In the genomic region with DNA sequence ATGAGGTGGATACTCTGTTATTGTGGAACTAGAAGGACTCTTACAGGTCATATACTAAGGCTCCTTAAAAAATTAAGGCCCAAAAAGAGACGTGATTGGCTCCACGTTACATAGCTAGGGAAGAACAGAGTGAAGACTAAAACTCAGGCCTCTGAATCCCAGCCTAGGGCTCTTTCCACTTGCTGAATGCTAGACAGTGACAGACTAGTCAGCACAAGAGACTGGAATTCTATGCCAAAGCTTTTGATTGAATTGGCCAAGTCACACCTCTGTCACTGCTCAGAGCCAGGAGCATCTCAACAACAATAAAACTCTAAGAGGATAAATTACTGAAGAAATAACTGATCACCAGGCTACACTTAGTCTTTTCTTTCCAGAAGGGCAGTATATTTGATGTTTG, we compare ENCODE assay signal across 24 cellular contexts. TPM values are rescaled to one million over a fixed set of nuclear protein-coding genes. Genes with fewer than 3 reads are reported as not detected.
DNase-seq lines count a peak whose midpoint lies in the region; ATAC-seq and TF ChIP-seq lines count a peak whose summit lies in the region.
"Had no signal": no experiment of that assay in that cellular context is flagged by ENCODE, and none has a peak within 500 bp of the region (broad histone marks: within the 10 kb centered on the region; RNA-seq: fewer than 3 reads in every experiment).

No MANE protein-coding gene starts in this region.

- no peak for DNase-seq in Right ventricle myocardium superior
- DNase-seq in cardiac septum (ENCODE audit: low spot score) = no peak
- no peak for DNase-seq in left ventricle myocardium superior
- DNase-seq in right cardiac atrium = no peak
- no peak for DNase-seq in neural crest cell (ENCODE audit: low read depth, low spot score)
- DNase-seq in T-helper 17 cell = no peak
- DNase-seq in dorsolateral prefrontal cortex = no peak
- no peak for DNase-seq in SHP77 (lab: John Stamatoyannopoulos, UW)
- DNase-seq: ACHN; AML-193; BE2C; CD4-positive, alpha-beta T cell; CD8-positive, alpha-beta memory T cell; DMS 273 treated with DMSO at 0.1 percent for 48 hours; DMS79; EL; GDM1; GM23248; H7; HCEC 1CT had no signal

- H3K27me3 ChIP-seq in right cardiac atrium (ENCODE audit: control insufficient read depth, insufficient read depth) (no peaks in the 10 kb centered on the region), dorsolateral prefrontal cortex (peaks cover 0 to 76% (median 20%) of the 10 kb centered on the region in 45 donors)
- H3K27me3 ChIP-seq: BE2C had no signal

- no peak overlapping the region for H3K27ac ChIP-seq in right cardiac atrium (ENCODE audit: low read length)
- no peak overlapping the region for H3K27ac ChIP-seq in dorsolateral prefrontal cortex
- H3K27ac ChIP-seq: 22Rv1; BLaER1 treated with 17β-estradiol and CSF1 and Interleukin-3, amounts not matched to agents 10 nM and 100 nM; GM23248 had no signal

- intact Hi-C loops in Right ventricle myocardium superior (cut with DNase I) (no loop called here), cardiac septum (cut with DNase I) (no loop called here), left ventricle myocardium superior (cut with micrococcal nuclease) (no loop called here), right cardiac atrium (cut with DNase I) (no loop called here), dorsolateral prefrontal cortex (cut with DNase I) (no loop called here)

- H3K9me3 ChIP-seq in right cardiac atrium (ENCODE audit: control insufficient read depth, low read length) (no peaks in the 10 kb centered on the region), T-helper 17 cell (ENCODE audit: control insufficient read depth, low read length, poor library complexity, severe bottlenecking) (no peaks in the 10 kb centered on the region)
- H3K9me3 ChIP-seq: BE2C had no signal

- H3K9me3 Mint-ChIP-seq in neural crest cell = no peaks in the 10 kb centered on the region
- H3K9me3 Mint-ChIP-seq: CD14-positive monocyte; CD4-positive, alpha-beta T cell; CD8-positive, alpha-beta memory T cell had no signal

- H3K36me3 Mint-ChIP-seq in neural crest cell (ENCODE audit: low read depth) (peaks cover 4% of the 10 kb centered on the region), T-helper 17 cell (ENCODE audit: low read depth) (no peaks in the 10 kb centered on the region)
- H3K36me3 Mint-ChIP-seq: CD14-positive monocyte; CD8-positive, alpha-beta memory T cell had no signal

- H3K4me3 ChIP-seq in right cardiac atrium (ENCODE audit: low read length) (no peak overlapping the region), dorsolateral prefrontal cortex (no peak overlapping the region)
- H3K4me3 ChIP-seq: BLaER1 treated with 17β-estradiol and CSF1 and Interleukin-3, amounts not matched to agents 10 nM and 100 nM; GM12878; GM23248 had no signal

- ATAC-seq in Right ventricle myocardium superior (ENCODE audit: poor library complexity) (peak; percentile 68), left ventricle myocardium superior (peak; percentile 73), right cardiac atrium (no peak), T-helper 17 cell (no peak)
- ATAC-seq: GM12878 had no signal

- 72% methylated on average over 2 of the region's 2 CpGs for WGBS in right cardiac atrium

- no peak for TF ChIP-seq CTCF in neural crest cell (conservative IDR thresholded peaks at IDR 0.05)
- TF ChIP-seq CTCF in dorsolateral prefrontal cortex (IDR thresholded peaks at IDR 0.05 in 54 of 56, conservative IDR thresholded peaks at IDR 0.05 in 2 of 56; ENCODE audit: low read depth in 1 of 56, partially characterized antibody in 56 of 56) = no peak

- H3K4me1 Mint-ChIP-seq in neural crest cell (peaks cover 30% of the 10 kb centered on the region), T-helper 17 cell (no peaks in the 10 kb centered on the region)
- H3K4me1 Mint-ChIP-seq: CD14-positive monocyte; CD8-positive, alpha-beta memory T cell had no signal

- H3K27me3 Mint-ChIP-seq in neural crest cell (ENCODE audit: low read depth) (no peaks in the 10 kb centered on the region), T-helper 17 cell (no peaks in the 10 kb centered on the region)
- H3K27me3 Mint-ChIP-seq: CD4-positive, alpha-beta T cell had no signal

- H3K4me1 ChIP-seq in right cardiac atrium (ENCODE audit: control insufficient read depth, insufficient read depth, low read length) = no peaks in the 10 kb centered on the region
- H3K4me1 ChIP-seq: BE2C; BLaER1 treated with 17β-estradiol and CSF1 and Interleukin-3, amounts not matched to agents 10 nM and 100 nM had no signal

- H3K27ac Mint-ChIP-seq in neural crest cell (ENCODE audit: unreplicated experiment) (peak overlapping the region; percentile 31), T-helper 17 cell (no peak overlapping the region)
- H3K27ac Mint-ChIP-seq: CD14-positive monocyte; CD4-positive, alpha-beta T cell; CD8-positive, alpha-beta memory T cell had no signal

- no peak overlapping the region for H3K4me3 Mint-ChIP-seq in neural crest cell
- H3K4me3 Mint-ChIP-seq in T-helper 17 cell = no peak overlapping the region
- H3K4me3 Mint-ChIP-seq: CD14-positive monocyte; CD4-positive, alpha-beta T cell; CD8-positive, alpha-beta memory T cell had no signal

RNA-seq across cellular contexts. Expression of a gene that starts 16.9 kb away (rescaled TPM):
- total RNA-seq in Right ventricle myocardium superior (not detected), cardiac septum (0.19 TPM), left ventricle myocardium superior (not detected), right cardiac atrium (under 1 TPM in 1 of 4 donors, not detected in 3; 0.06 TPM), neural crest cell (80.8 and 86.4 TPM in 2 replicates), T-helper 17 cell (not detected), dorsolateral prefrontal cortex (10 to 100 TPM in 102 of 120 experiments, 1 to 10 TPM in 18; 4.9 to 22.9 (median 13.7) TPM)
- not detected for polyA plus RNA-seq in right cardiac atrium
- total RNA-seq: CD4-positive, alpha-beta T cell; CD8-positive, alpha-beta memory T cell; GM12878; GM23248 had no signal
- polyA plus RNA-seq: CD14-positive monocyte; CD8-positive, alpha-beta memory T cell; GM23248 had no signal

Comparison
In these comparisons a context has a peak if more than half of its experiments do, and no peak if none do; other contexts are left out.
1. ATAC-seq: peak in Right ventricle myocardium superior (single experiment) and left ventricle myocardium superior (single experiment); none in right cardiac atrium (0 of 2) and T-helper 17 cell (single experiment).